Comparison of ENCODE assay signal across 7 cellular contexts in genomic region chr6:158296806-158297324, GRCh38. TPM values are rescaled to one million over a fixed set of nuclear protein-coding genes. Genes with fewer than 3 reads are reported as not detected.
A peak's percentile ranks its signal among the peaks of the same experiment; 100 is the strongest.
DNase-seq lines count a peak whose midpoint lies in the region; ATAC-seq, FAIRE-seq and TF ChIP-seq lines count a peak whose summit lies in the region.
"Not testable (repeated sequence)": the region's sequence is repeated elsewhere in the genome, so short reads cannot be mapped to it uniquely, and the experiment has no call there.

No MANE protein-coding gene starts in this region.

- in situ Hi-C loops in HepG2 (cut with HindIII; ENCODE audit: extremely low pct_ligation_motif_present, low pct_unique_long_range_greater_than_20kb): not testable (repeated sequence)

- not testable (repeated sequence) for H4K20me1 ChIP-seq in OCI-LY3 (ENCODE audit: insufficient read depth, low read length); HepG2 (ENCODE audit: insufficient read depth, low read length)

- WGBS in HepG2 (ENCODE audit: low lambda C conversion rate): 83% methylated on average over 7 of the region's 7 CpGs
- WGBS in trophoblast cell (ENCODE audit: extremely low coverage, insufficient coverage, insufficient read length): no CpG with 5 or more reads among the region's 7 CpGs

- not testable (repeated sequence) for H2BK12ac ChIP-seq in trophoblast cell (ENCODE audit: low read length)

- H3K18ac ChIP-seq in trophoblast cell (ENCODE audit: low read length): not testable (repeated sequence)

- peak overlapping the region; percentile 50 for H3K4me3 Mint-ChIP-seq in Caco-2 (ENCODE audit: unreplicated experiment)
- H3K4me3 Mint-ChIP-seq in activated naive CD4-positive, alpha-beta T cell treated with anti-CD3 and anti-CD28 coated beads, Interleukin-2, amount 50 U/mL, for 24 hours: not testable (repeated sequence)
- peak overlapping the region; percentile 85 for H3K4me3 Mint-ChIP-seq in endothelial cell (ENCODE audit: unreplicated experiment)

- not testable (repeated sequence) for H3K36me3 ChIP-seq in Caco-2 (ENCODE audit: control insufficient read depth, insufficient read depth, low read length); OCI-LY3 (replicated peaks; ENCODE audit: low read depth, low read length)
- peaks cover 0 to 14% of the 10 kb centered on the region in 2 experiments; a peak in 2 of 3 replicates for H3K36me3 ChIP-seq in HEK293 (ENCODE audit: control insufficient read depth in 2 of 2, insufficient read depth in 1 of 2, low read length in 2 of 2)
- H3K36me3 ChIP-seq in HepG2 (replicated peaks in 1 of 2; ENCODE audit: control insufficient read depth in 1 of 2, insufficient read depth in 2 of 2, low read length in 2 of 2): peaks cover 0 to 28% of the 10 kb centered on the region in 2 experiments
- H3K36me3 ChIP-seq in trophoblast cell (ENCODE audit: control insufficient read depth in 1 of 2, insufficient read depth in 2 of 2, low read length in 2 of 2): peaks cover 18% of the 10 kb centered on the region in 2 experiments

- DNase-seq in Caco-2 (peak; percentile 74 to 75), trophoblast cell (peak; percentile 38 to 60)
- DNase-seq in endothelial cell (ENCODE audit: low spot score); HepG2 (ENCODE audit: low spot score): not testable (repeated sequence)

- not testable (repeated sequence) for H3K79me1 ChIP-seq in trophoblast cell (ENCODE audit: low read length)

- TF ChIP-seq RAD21 in HepG2 (CRISPR knock-in tag; IDR thresholded peaks at IDR 0.05): not testable (repeated sequence)

- not testable (repeated sequence) for FAIRE-seq in HepG2 (lab: Jason Lieb, UNC)

- not testable (repeated sequence) for H3K27me3 Mint-ChIP-seq in Caco-2 (ENCODE audit: insufficient read depth, unreplicated experiment); activated naive CD4-positive, alpha-beta T cell treated with anti-CD3 and anti-CD28 coated beads, Interleukin-2, amount 50 U/mL, for 24 hours; endothelial cell (ENCODE audit: unreplicated experiment)

- H2AK5ac ChIP-seq in trophoblast cell (ENCODE audit: low read length): not testable (repeated sequence)

- not testable (repeated sequence) for H2BK120ac ChIP-seq in trophoblast cell (ENCODE audit: insufficient read depth, low read length, poor library complexity)

- not testable (repeated sequence) for H2AFZ ChIP-seq in OCI-LY3 (ENCODE audit: low read depth, low read length); HepG2 (ENCODE audit: low read length); trophoblast cell (ENCODE audit: insufficient read depth, low read length, poor library complexity)

- not testable (repeated sequence) for H3K79me2 ChIP-seq in OCI-LY3 (ENCODE audit: low read length); trophoblast cell (ENCODE audit: control insufficient read depth, insufficient read depth, low read length, poor library complexity)
- peaks cover 18% of the 10 kb centered on the region for H3K79me2 ChIP-seq in HepG2 (ENCODE audit: insufficient read depth, low read length)

- intact Hi-C loops in Caco-2 (cut with micrococcal nuclease; ENCODE audit: unreplicated experiment): loop anchor here (1.0 to 5.0 kb wide), 5 partner anchors 42 to 155 kb away; no protein-coding TSS in a partner anchor
- intact Hi-C loops in HepG2 (cut with micrococcal nuclease; ENCODE audit: unreplicated experiment): not testable (repeated sequence)

- H3K4me3 ChIP-seq in Caco-2 (ENCODE audit: low read depth, low read length); HEK293 (ENCODE audit: low read depth, low read length); OCI-LY3 (ENCODE audit: low read length); HepG2 (replicated peaks in 1 of 3; ENCODE audit: insufficient read depth in 1 of 3, low read depth in 2 of 3, low read length in 3 of 3); trophoblast cell (ENCODE audit: low read depth, low read length): not testable (repeated sequence)

- H3K4me1 ChIP-seq in Caco-2 (peaks cover 30% of the 10 kb centered on the region), OCI-LY3 (ENCODE audit: low read length) (peaks cover 42% of the 10 kb centered on the region), HepG2 (ENCODE audit: insufficient read depth, low read length) (peaks cover 66% of the 10 kb centered on the region)
- H3K4me1 ChIP-seq in HEK293 (ENCODE audit: control insufficient read depth, insufficient read depth, low read length); trophoblast cell (ENCODE audit: control insufficient read depth in 1 of 2, insufficient read depth in 2 of 2, low read length in 2 of 2): not testable (repeated sequence)

- not testable (repeated sequence) for H3K27ac ChIP-seq in HEK293 (ENCODE audit: extremely low read depth, low read depth, low read length); trophoblast cell (ENCODE audit: low read depth, low read length)
- H3K27ac ChIP-seq in OCI-LY3 (ENCODE audit: low read length) (peak overlapping the region; percentile 35), HepG2 (ENCODE audit: extremely low read length, insufficient read depth, low read length) (peak overlapping the region; percentile 64)

- H3K4me1 Mint-ChIP-seq in Caco-2 (ENCODE audit: low read depth, unreplicated experiment): peaks cover 14% of the 10 kb centered on the region
- peaks cover 22% of the 10 kb centered on the region for H3K4me1 Mint-ChIP-seq in activated naive CD4-positive, alpha-beta T cell treated with anti-CD3 and anti-CD28 coated beads, Interleukin-2, amount 50 U/mL, for 24 hours
- not testable (repeated sequence) for H3K4me1 Mint-ChIP-seq in endothelial cell (ENCODE audit: unreplicated experiment)

- not testable (repeated sequence) for H3K14ac ChIP-seq in trophoblast cell (ENCODE audit: low read length)

- H3K4ac ChIP-seq in trophoblast cell (ENCODE audit: low read depth, low read length): not testable (repeated sequence)

- not testable (repeated sequence) for TF ChIP-seq POLR2A in HepG2 (IDR thresholded peaks at IDR 0.05; ENCODE audit: insufficient read depth in 1 of 2, low read depth in 2 of 2, low read length in 2 of 2)

- TF ChIP-seq CTCF in Caco-2 (IDR thresholded peaks at IDR 0.05; ENCODE audit: insufficient read depth in 1 of 2, low read depth in 1 of 2, low read length in 1 of 2, severe bottlenecking in 1 of 2, unreplicated experiment in 1 of 2); HEK293 (tag by site-specific recombination; IDR thresholded peaks at IDR 0.05); OCI-LY3 (IDR thresholded peaks at IDR 0.05; ENCODE audit: low read depth, low read length); endothelial cell (IDR thresholded peaks at IDR 0.05; ENCODE audit: unreplicated experiment); HepG2 (CRISPR knock-in tag; IDR thresholded peaks at IDR 0.05): not testable (repeated sequence)

- peak overlapping the region; percentile 88 for H3K27ac Mint-ChIP-seq in Caco-2 (ENCODE audit: unreplicated experiment)
- peak overlapping the region; percentile 41 for H3K27ac Mint-ChIP-seq in activated naive CD4-positive, alpha-beta T cell treated with anti-CD3 and anti-CD28 coated beads, Interleukin-2, amount 50 U/mL, for 24 hours
- not testable (repeated sequence) for H3K27ac Mint-ChIP-seq in endothelial cell (ENCODE audit: unreplicated experiment)

- not testable (repeated sequence) for H2BK5ac ChIP-seq in trophoblast cell (ENCODE audit: low read depth, low read length, poor library complexity)

- not testable (repeated sequence) for H4K12ac ChIP-seq in trophoblast cell (ENCODE audit: low read depth, low read length)

- not testable (repeated sequence) for H3K9ac ChIP-seq in OCI-LY3 (ENCODE audit: low read length); trophoblast cell (ENCODE audit: low read length)
- H3K9ac ChIP-seq in HepG2 (ENCODE audit: insufficient read depth, low read depth, low read length): peak overlapping the region; percentile 32; the same call in 1 of the 2 replicates

- POLR2A ChIA-PET in Caco-2 (lab: Charles Lee); HepG2 (lab: Yijun Ruan, JAX): not testable (repeated sequence)
- POLR2A ChIA-PET in HEK293 (lab: Yijun Ruan, JAX): interaction anchor here (0.6 kb wide), 1 partner anchor 453 kb away, joined by 3 read pairs; no protein-coding TSS in a partner anchor

- H3K9me3 Mint-ChIP-seq in Caco-2 (ENCODE audit: unreplicated experiment) (peaks cover 44% of the 10 kb centered on the region), endothelial cell (ENCODE audit: unreplicated experiment) (peaks cover 14% of the 10 kb centered on the region)
- H3K9me3 Mint-ChIP-seq in activated naive CD4-positive, alpha-beta T cell treated with anti-CD3 and anti-CD28 coated beads, Interleukin-2, amount 50 U/mL, for 24 hours: peaks cover 13% of the 10 kb centered on the region

- H3K9me3 ChIP-seq in Caco-2 (peaks cover 28% of the 10 kb centered on the region), HepG2 (ENCODE audit: low read length) (peaks cover 15% of the 10 kb centered on the region), trophoblast cell (ENCODE audit: insufficient read depth, low read depth, low read length) (peaks cover 12% of the 10 kb centered on the region)
- H3K9me3 ChIP-seq in HEK293 (ENCODE audit: control insufficient read depth, insufficient read depth, low read depth, low read length); OCI-LY3 (ENCODE audit: insufficient read depth, low read length): not testable (repeated sequence)

- H3K23ac ChIP-seq in trophoblast cell (ENCODE audit: low read length): not testable (repeated sequence)

- H3K4me2 ChIP-seq in OCI-LY3 (ENCODE audit: low read length); HepG2 (ENCODE audit: low read depth, low read length); trophoblast cell (ENCODE audit: low read length): not testable (repeated sequence)

- H3K36me3 Mint-ChIP-seq in Caco-2 (ENCODE audit: insufficient read depth, unreplicated experiment): peaks cover 73% of the 10 kb centered on the region
- H3K36me3 Mint-ChIP-seq in activated naive CD4-positive, alpha-beta T cell treated with anti-CD3 and anti-CD28 coated beads, Interleukin-2, amount 50 U/mL, for 24 hours: peaks cover 29% of the 10 kb centered on the region
- peaks cover 44% of the 10 kb centered on the region for H3K36me3 Mint-ChIP-seq in endothelial cell (ENCODE audit: low read depth, unreplicated experiment)

- TF ChIP-seq EP300 in HepG2 (IDR thresholded peaks at IDR 0.05; ENCODE audit: low read depth in 2 of 2, low read length in 2 of 2); HepG2 (CRISPR knock-in tag; IDR thresholded peaks at IDR 0.05; ENCODE audit: borderline replicate concordance): not testable (repeated sequence)

- not testable (repeated sequence) for H4K8ac ChIP-seq in trophoblast cell (ENCODE audit: low read depth, low read length)

- CTCF ChIA-PET in Caco-2 (lab: Charles Lee); HEK293 (lab: Yijun Ruan, JAX); HepG2 (lab: Yijun Ruan, JAX; ENCODE audit: low intra/inter-chr PET ratio, low total read pairs): not testable (repeated sequence)

- BruUV-seq in Caco-2 (replicated peaks; lab: Mats Ljungman, UMichigan) (TSS peak; percentile 56), HepG2 (replicated peaks; lab: Mats Ljungman, UMichigan) (TSS peak; percentile 11)

- not testable (repeated sequence) for H3K27me3 ChIP-seq in Caco-2 (replicated peaks; ENCODE audit: control insufficient read depth, insufficient read depth, low read length); OCI-LY3 (ENCODE audit: low read depth, low read length); HepG2 (ENCODE audit: control insufficient read depth in 1 of 2, insufficient read depth in 2 of 2, low read length in 2 of 2); trophoblast cell (ENCODE audit: insufficient read depth, low read length)

- ATAC-seq in HepG2: not testable (repeated sequence)

- not testable (repeated sequence) for H4K91ac ChIP-seq in trophoblast cell (ENCODE audit: low read depth, low read length)

RNA-seq across cellular contexts. Expression of gene TULP4, which starts 15.4 kb away (rescaled TPM):
- total RNA-seq in Caco-2 (2022) (126 and 128 TPM in 2 replicates), endothelial cell (ENCODE audit: unreplicated experiment) (117 TPM), HepG2 (2016; rRNA removed; fragmentation: Illumina TruSeq; extraction: Trizol) (122 and 143 TPM in 2 replicates)
- 244 and 275 TPM in 2 replicates for total RNA-seq in HepG2 (2016; cell fraction: cytosol; rRNA removed; fragmentation: Illumina TruSeq; extraction: Trizol; ENCODE audit: low read depth)
- total RNA-seq in HepG2 (2016; cell fraction: insoluble cytoplasmic fraction; rRNA removed; fragmentation: Illumina TruSeq; extraction: Trizol): 121 and 124 TPM in 2 replicates
- 358 and 486 TPM in 2 replicates for total RNA-seq in HepG2 (2016; cell fraction: membrane; rRNA removed; fragmentation: Illumina TruSeq; extraction: Trizol)
- 96.8 and 105 TPM in 2 replicates for total RNA-seq in HepG2 (2016; cell fraction: nucleus; rRNA removed; fragmentation: Illumina TruSeq; extraction: Trizol)
- 19.1 and 21.1 TPM in 2 replicates for polyA plus RNA-seq in HepG2 (2011; rRNA removed)
- polyA plus RNA-seq in HepG2 (2011; cell fraction: cytosol; rRNA removed): 9.7 and 14.3 TPM in 2 replicates
- 37.4 and 38.9 TPM in 2 replicates for polyA plus RNA-seq in HepG2 (2011; cell fraction: nucleus; rRNA removed)
- 13.6 and 14.1 TPM in 2 replicates for polyA plus RNA-seq in HepG2 (2012)
- 1.3 and 1.7 TPM in 2 replicates for polyA plus RNA-seq in HepG2 (2016; cell fraction: cytosol; fragmentation: Illumina TruSeq; extraction: Trizol; ENCODE audit: low read depth)
- 8.7 and 9.3 TPM in 2 replicates for polyA plus RNA-seq in HepG2 (2016; cell fraction: insoluble cytoplasmic fraction; fragmentation: Illumina TruSeq; extraction: Trizol; ENCODE audit: low read depth)
- 2.5 and 3.1 TPM in 2 replicates for polyA plus RNA-seq in HepG2 (2016; cell fraction: membrane; fragmentation: Illumina TruSeq; extraction: Trizol; ENCODE audit: low read depth)
- polyA plus RNA-seq in HepG2 (2016; cell fraction: nucleus; fragmentation: Illumina TruSeq; extraction: Trizol; ENCODE audit: insufficient read depth, low read depth): 17.9 and 19.4 TPM in 2 replicates
- polyA minus RNA-seq in HepG2 (2011; rRNA and poly(A)+ RNA removed; ENCODE audit: low replicate concordance): 41.3 and 139 TPM in 2 replicates
- polyA minus RNA-seq in HepG2 (2011; cell fraction: cytosol; rRNA and poly(A)+ RNA removed): 105 and 136 TPM in 2 replicates
- 153 and 181 TPM in 2 replicates for polyA minus RNA-seq in HepG2 (2011; cell fraction: nucleus; rRNA and poly(A)+ RNA removed)
- 28.1 and 29.5 TPM in 2 replicates for polyA plus RNA-seq in trophoblast cell (2013)
